ENCODE assay signal across 8 cellular contexts in genomic region chr22:20508815-20509271, GRCh38. TPM values are rescaled to one million over a fixed set of nuclear protein-coding genes. Genes with fewer than 3 reads are reported as not detected.
DNase-seq lines count a peak whose midpoint lies in the region; ATAC-seq, FAIRE-seq and TF ChIP-seq lines count a peak whose summit lies in the region.

No MANE protein-coding gene starts in this region.

- no peaks in the 10 kb centered on the region for H3K27me3 Mint-ChIP-seq in T-helper 2 cell treated with Interferon-gamma antibody and Interleukin-4, amounts not matched to agents 5 μg/mL and 100 μg/mL, for 36 hours (ENCODE audit: low read depth)

- no peaks in the 10 kb centered on the region for H3K27me3 ChIP-seq in adipocyte (replicated peaks; ENCODE audit: control insufficient read depth, insufficient read depth, low read length)
- no peaks in the 10 kb centered on the region for H3K27me3 ChIP-seq in keratinocyte (ENCODE audit: control insufficient read depth, extremely low read depth, insufficient read depth, low read length)
- H3K27me3 ChIP-seq in thoracic aorta (replicated peaks; ENCODE audit: insufficient read depth), result no peaks in the 10 kb centered on the region

- peak overlapping the region; percentile 100 for H3K4me2 ChIP-seq in keratinocyte (ENCODE audit: control insufficient read depth, extremely low read depth, insufficient read depth, low read depth, low read length)

- no peak overlapping the region for H2AFZ ChIP-seq in keratinocyte (ENCODE audit: control insufficient read depth, low read length)

- H3K9me1 ChIP-seq in keratinocyte (ENCODE audit: control insufficient read depth, extremely low read depth, insufficient read depth, low read length), result peaks cover 5% of the 10 kb centered on the region

- H3K4me1 Mint-ChIP-seq in T-helper 2 cell treated with Interferon-gamma antibody and Interleukin-4, amounts not matched to agents 5 μg/mL and 100 μg/mL, for 36 hours (ENCODE audit: low read depth), result peaks cover 43% of the 10 kb centered on the region

- dilution Hi-C loops in keratinocyte (cut with MboI; ENCODE audit: extremely low pct_ligation_motif_present, low sequenced_read_pairs), result no loop called here

- H3K9me3 ChIP-seq in adipocyte (ENCODE audit: control insufficient read depth, low read length) (no peaks in the 10 kb centered on the region), keratinocyte (ENCODE audit: control insufficient read depth, low read depth, low read length) (no peaks in the 10 kb centered on the region), thoracic aorta (no peaks in the 10 kb centered on the region)

- H3K4me3 Mint-ChIP-seq in T-helper 2 cell treated with Interferon-gamma antibody and Interleukin-4, amounts not matched to agents 5 μg/mL and 100 μg/mL, for 36 hours, result peak overlapping the region; percentile 96

- no peak for DNase-seq in T-helper 2 cell treated with Interferon-gamma antibody and Interleukin-4, amounts not matched to agents 5 μg/mL and 100 μg/mL, for 36 hours (ENCODE audit: low spot score)
- DNase-seq in T-helper 2 cell (no peak), adipocyte (ENCODE audit: low read depth) (no peak), keratinocyte (ENCODE audit: low read depth, low spot score) (no peak), thoracic aorta (ENCODE audit: low spot score) (no peak), midbrain (lab: John Stamatoyannopoulos, UW) (no peak), NCI-H446 (lab: John Stamatoyannopoulos, UW) (no peak)

- no peaks in the 10 kb centered on the region for H3K9me3 Mint-ChIP-seq in T-helper 2 cell treated with Interferon-gamma antibody and Interleukin-4, amounts not matched to agents 5 μg/mL and 100 μg/mL, for 36 hours

- FAIRE-seq in keratinocyte (lab: Jason Lieb, UNC), result peak; percentile 20

- H3K36me3 ChIP-seq in adipocyte (ENCODE audit: control insufficient read depth, insufficient read depth, low read length, severe bottlenecking), result peaks cover 3% of the 10 kb centered on the region
- peaks cover 5 to 12% of the 10 kb centered on the region in 2 experiments for H3K36me3 ChIP-seq in keratinocyte (ENCODE audit: control insufficient read depth in 2 of 2, extremely low read depth in 1 of 2, insufficient read depth in 2 of 2, low read length in 2 of 2)
- H3K36me3 ChIP-seq in thoracic aorta, result no peaks in the 10 kb centered on the region

- peak overlapping the region; percentile 96 for H3K27ac Mint-ChIP-seq in T-helper 2 cell treated with Interferon-gamma antibody and Interleukin-4, amounts not matched to agents 5 μg/mL and 100 μg/mL, for 36 hours

- peak overlapping the region; percentile 99 for H3K27ac ChIP-seq in keratinocyte (ENCODE audit: control insufficient read depth, insufficient read depth, low read length)
- H3K27ac ChIP-seq in thoracic aorta, result peak overlapping the region; percentile 96 to 98

- H3K9ac ChIP-seq in adipocyte (ENCODE audit: low read length) (peak overlapping the region; percentile 100), keratinocyte (ENCODE audit: control insufficient read depth, extremely low read depth, insufficient read depth, low read length) (peak overlapping the region; percentile 99)

- no peak for TF ChIP-seq CTCF in keratinocyte (optimal IDR thresholded peaks at IDR 0.05 in 1 of 3, IDR thresholded peaks at IDR 0.05 in 1 of 3, conservative IDR thresholded peaks at IDR 0.05 in 1 of 3; ENCODE audit: extremely low read depth in 1 of 3, insufficient read depth in 2 of 3, low read length in 3 of 3)
- no peak for TF ChIP-seq CTCF in thoracic aorta (IDR thresholded peaks at IDR 0.05)

- H4K20me1 ChIP-seq in keratinocyte (ENCODE audit: control insufficient read depth, extremely low read depth, insufficient read depth, low read length), result peaks cover 13% of the 10 kb centered on the region

- peaks cover 35% of the 10 kb centered on the region for H3K36me3 Mint-ChIP-seq in T-helper 2 cell treated with Interferon-gamma antibody and Interleukin-4, amounts not matched to agents 5 μg/mL and 100 μg/mL, for 36 hours (ENCODE audit: low read depth)

- ATAC-seq in thoracic aorta (ENCODE audit: insufficient number of reproducible peaks, low FRiP score, low read depth) (no peak), HG03460 (IDR thresholded peaks at IDR 0.05; ENCODE audit: unreplicated experiment) (no peak)

- peaks cover 66% of the 10 kb centered on the region for H3K79me2 ChIP-seq in keratinocyte (ENCODE audit: control insufficient read depth, insufficient read depth, low read length)

- H3K4me3 ChIP-seq in adipocyte (ENCODE audit: low read length) (peak overlapping the region; percentile 91), keratinocyte (ENCODE audit: control insufficient read depth in 2 of 3, extremely low read depth in 1 of 3, insufficient read depth in 2 of 3, low read depth in 1 of 3, low read length in 3 of 3) (peak overlapping the region; percentile 64 to 96 (median 95)), thoracic aorta (peak overlapping the region; percentile 89)

- H3K4me1 ChIP-seq in adipocyte (ENCODE audit: control insufficient read depth, insufficient read depth, low read length) (peaks cover 38% of the 10 kb centered on the region), keratinocyte (ENCODE audit: control insufficient read depth, extremely low read depth, insufficient read depth, low read length) (peaks cover 42% of the 10 kb centered on the region), thoracic aorta (ENCODE audit: control insufficient read depth in 1 of 2, low read depth in 2 of 2) (peaks cover 21 to 47% of the 10 kb centered on the region in 2 donors)

RNA-seq across cellular contexts. Expression of gene MED15, which starts 1.4 kb away (rescaled TPM):
- 24.9 to 51.4 TPM (median 29.2 TPM) in 3 replicates for polyA plus RNA-seq in keratinocyte
- polyA plus RNA-seq in keratinocyte (2011; ENCODE audit: low read depth), result 65.8 TPM
- 22.9 and 50.3 TPM in 2 replicates for polyA plus RNA-seq in keratinocyte (2011; cell fraction: cytosol; rRNA removed)
- polyA plus RNA-seq in keratinocyte (2011; cell fraction: nucleus; rRNA removed), result 100 and 122 TPM in 2 replicates
- 47.2 and 78.2 TPM in 2 replicates for polyA plus RNA-seq in keratinocyte (2012; ENCODE audit: low replicate concordance)
- polyA minus RNA-seq in keratinocyte, result 63.9 to 128 TPM (median 69.3 TPM) in 3 replicates
- polyA minus RNA-seq in keratinocyte (2011; cell fraction: cytosol; rRNA and poly(A)+ RNA removed), result 86.5 TPM
- 121 and 126 TPM in 2 replicates for polyA minus RNA-seq in keratinocyte (2011; cell fraction: nucleus; rRNA and poly(A)+ RNA removed)
- 10 to 100 TPM; 78.9 to 98.6 TPM for total RNA-seq in thoracic aorta

RNA-seq across cellular contexts. Expression of gene KLHL22, which starts 13.2 kb away (rescaled TPM):
- polyA plus RNA-seq in keratinocyte, result 9.3 to 16.6 TPM (median 10.0 TPM) in 3 replicates
- 0.97 TPM for polyA plus RNA-seq in keratinocyte (2011; ENCODE audit: low read depth)
- polyA plus RNA-seq in keratinocyte (2011; cell fraction: cytosol; rRNA removed), result 6.4 and 7.8 TPM in 2 replicates
- 20.6 and 24.4 TPM in 2 replicates for polyA plus RNA-seq in keratinocyte (2011; cell fraction: nucleus; rRNA removed)
- polyA plus RNA-seq in keratinocyte (2012; ENCODE audit: low replicate concordance), result 5.7 and 8.2 TPM in 2 replicates
- polyA minus RNA-seq in keratinocyte, result 12.4 to 25.5 TPM (median 15.5 TPM) in 3 replicates
- 9.2 TPM for polyA minus RNA-seq in keratinocyte (2011; cell fraction: cytosol; rRNA and poly(A)+ RNA removed)
- polyA minus RNA-seq in keratinocyte (2011; cell fraction: nucleus; rRNA and poly(A)+ RNA removed), result 9.4 and 16.4 TPM in 2 replicates
- 10 to 100 TPM; 24.0 to 41.1 TPM for total RNA-seq in thoracic aorta
